ENCODE assay signal across 8 cellular contexts in genomic region chr15:25850154-25851111, GRCh38. TPM values are rescaled to one million over a fixed set of nuclear protein-coding genes. Genes with fewer than 3 reads are reported as not detected.
DNase-seq lines count a peak whose midpoint lies in the region; ATAC-seq and TF ChIP-seq lines count a peak whose summit lies in the region.

No MANE protein-coding gene starts in this region.

- peak overlapping the region; percentile 76 for H3K4me3 Mint-ChIP-seq in activated CD4-positive, alpha-beta T cell treated with anti-CD3 and anti-CD28 coated beads for 36 hours
- H3K4me3 Mint-ChIP-seq in dendritic cell treated with granulocyte-macrophage colony-stimulating factor and Interleukin-4, amounts not matched to agents 40 ng/mL and 50 ng/mL, for 4 days: peak overlapping the region; percentile 71

- H3K36me3 ChIP-seq in breast epithelium (no peaks in the 10 kb centered on the region), mammary epithelial cell (ENCODE audit: insufficient read depth, low read length) (no peaks in the 10 kb centered on the region), lung (ENCODE audit: control insufficient read depth in 2 of 2, insufficient read depth in 2 of 2, low read length in 2 of 2) (no peaks in the 10 kb centered on the region)

- H3K4me3 ChIP-seq in breast epithelium (peak overlapping the region; percentile 38 to 72 (median 56)), mammary epithelial cell (replicated peaks in 1 of 3; ENCODE audit: insufficient read depth in 1 of 3, low read depth in 2 of 3, low read length in 3 of 3) (no peak overlapping the region), lung (peak overlapping the region; percentile 12)

- WGBS in mammary epithelial cell (ENCODE audit: low coverage, missing lambda C conversion rate): 9% methylated on average over 13 of the region's 36 CpGs
- WGBS in lung, 2 donors: 9 to 10% methylated on average over 32 to 36 of the region's 36 CpGs

- H3K4me1 ChIP-seq in breast epithelium: peaks cover 6 to 7% of the 10 kb centered on the region in 2 donors
- H3K4me1 ChIP-seq in mammary epithelial cell (ENCODE audit: insufficient read depth, low read length): no peaks in the 10 kb centered on the region
- H3K4me1 ChIP-seq in lung (ENCODE audit: control insufficient read depth in 2 of 2, insufficient read depth in 2 of 2, low read length in 2 of 2): peaks cover 0 to 9% of the 10 kb centered on the region in 2 donors

- TF ChIP-seq CTCF in breast epithelium (IDR thresholded peaks at IDR 0.05) (no peak), mammary epithelial cell (conservative IDR thresholded peaks at IDR 0.05 in 1 of 2, IDR thresholded peaks at IDR 0.05 in 1 of 2; ENCODE audit: extremely low read depth in 1 of 2, insufficient read depth in 1 of 2, low read depth in 1 of 2, low read length in 2 of 2) (no peak), lung (IDR thresholded peaks at IDR 0.05; ENCODE audit: control extremely low read depth, extremely low read depth) (no peak)

- H3K4me2 ChIP-seq in mammary epithelial cell (ENCODE audit: insufficient read depth, low read depth, low read length): no peak overlapping the region

- peak; percentile 69 to 76 for DNase-seq in breast epithelium (ENCODE audit: low spot score in 2 of 2)
- no peak for DNase-seq in mammary epithelial cell
- DNase-seq in activated CD4-positive, alpha-beta T cell treated with anti-CD3 and anti-CD28 coated beads for 36 hours: peak; percentile 87
- peak; percentile 82 for DNase-seq in lung (ENCODE audit: low spot score)
- peak; percentile 63 to 65 for DNase-seq in stimulated activated CD8-positive, alpha-beta memory T cell treated with anti-CD3 and anti-CD28 coated beads, Interleukin-2, amount 100 ng/mL, for 48 hours (ENCODE audit: low read depth in 2 of 2)
- no peak for DNase-seq in pons (ENCODE audit: low spot score)

- H3K27ac Mint-ChIP-seq in activated CD4-positive, alpha-beta T cell treated with anti-CD3 and anti-CD28 coated beads for 36 hours: peak overlapping the region; percentile 100
- H3K27ac Mint-ChIP-seq in dendritic cell treated with granulocyte-macrophage colony-stimulating factor and Interleukin-4, amounts not matched to agents 40 ng/mL and 50 ng/mL, for 4 days: peak overlapping the region; percentile 99

- BruUV-seq in mammary epithelial cell (replicated peaks; lab: Mats Ljungman, UMichigan): no TSS peak

- in situ Hi-C loops in mammary epithelial cell (cut with MboI; ENCODE audit: low sequenced_read_pairs in 2 of 2): no loop called here

- no peaks in the 10 kb centered on the region for H3K9me3 ChIP-seq in breast epithelium
- H3K9me3 ChIP-seq in mammary epithelial cell (replicated peaks; ENCODE audit: insufficient read depth, low read length): peaks cover 18% of the 10 kb centered on the region
- H3K9me3 ChIP-seq in lung (ENCODE audit: control insufficient read depth in 2 of 2, insufficient read depth in 1 of 2, low read length in 1 of 2): no peaks in the 10 kb centered on the region

- intact Hi-C loops in breast epithelium (cut with DNase I; ENCODE audit: low total_unique reads) (no loop called here), mammary epithelial cell (cut with micrococcal nuclease) (no loop called here)
- intact Hi-C loops in activated CD4-positive, alpha-beta T cell treated with anti-CD3 and anti-CD28 coated beads for 36 hours (cut with DNase I, micrococcal nuclease): loop anchor here (1.0 to 5.0 kb wide), 7 partner anchors 10 to 413 kb away; partner anchors contain the start of gene UBE3A (in 2 of the 2)
- intact Hi-C loops in dendritic cell treated with granulocyte-macrophage colony-stimulating factor and Interleukin-4, amounts not matched to agents 40 ng/mL and 50 ng/mL, for 4 days (cut with micrococcal nuclease): no loop called here

- dilution Hi-C loops in mammary epithelial cell (cut with HindIII; ENCODE audit: low sequenced_read_pairs): no loop called here

- H3K27me3 Mint-ChIP-seq in activated CD4-positive, alpha-beta T cell treated with anti-CD3 and anti-CD28 coated beads for 36 hours: no peaks in the 10 kb centered on the region
- no peaks in the 10 kb centered on the region for H3K27me3 Mint-ChIP-seq in dendritic cell treated with granulocyte-macrophage colony-stimulating factor and Interleukin-4, amounts not matched to agents 40 ng/mL and 50 ng/mL, for 4 days

- CTCF ChIA-PET in mammary epithelial cell (lab: Charles Lee; ENCODE audit: low non-redundant PET): no interaction called here
- CTCF ChIA-PET in activated CD4-positive, alpha-beta T cell treated with anti-CD3 and anti-CD28 coated beads for 36 hours (lab: Charles Lee): interaction anchor here (1.1 kb wide), 1 partner anchor 10 kb away, joined by 3 read pairs; no protein-coding TSS in a partner anchor

- H3K9me3 Mint-ChIP-seq in activated CD4-positive, alpha-beta T cell treated with anti-CD3 and anti-CD28 coated beads for 36 hours (ENCODE audit: low read depth): peaks cover under 1% of the 10 kb centered on the region
- H3K9me3 Mint-ChIP-seq in dendritic cell treated with granulocyte-macrophage colony-stimulating factor and Interleukin-4, amounts not matched to agents 40 ng/mL and 50 ng/mL, for 4 days: no peaks in the 10 kb centered on the region

- peaks cover 92% of the 10 kb centered on the region for H3K4me1 Mint-ChIP-seq in activated CD4-positive, alpha-beta T cell treated with anti-CD3 and anti-CD28 coated beads for 36 hours
- peaks cover 66% of the 10 kb centered on the region for H3K4me1 Mint-ChIP-seq in dendritic cell treated with granulocyte-macrophage colony-stimulating factor and Interleukin-4, amounts not matched to agents 40 ng/mL and 50 ng/mL, for 4 days (ENCODE audit: low read depth)

- ATAC-seq in HG03520 (IDR thresholded peaks at IDR 0.05; ENCODE audit: unreplicated experiment) (peak; percentile 72), lung (ENCODE audit: insufficient read depth, low FRiP score) (peak; percentile 90)
- peak; percentile 79 for ATAC-seq in activated CD4-positive, alpha-beta T cell treated with anti-CD3 and anti-CD28 coated beads for 36 hours

- POLR2A ChIA-PET in activated CD4-positive, alpha-beta T cell treated with anti-CD3 and anti-CD28 coated beads for 36 hours (lab: Charles Lee): interaction anchor here (0.6 to 1.0 kb wide), 2 partner anchors 61 to 108 kb away, joined by 3 to 4 read pairs; no protein-coding TSS in a partner anchor

- no peaks in the 10 kb centered on the region for H4K20me1 ChIP-seq in mammary epithelial cell (ENCODE audit: insufficient read depth, low read length)

- H3K27me3 ChIP-seq in breast epithelium (no peaks in the 10 kb centered on the region), mammary epithelial cell (ENCODE audit: insufficient read depth, low read length) (no peaks in the 10 kb centered on the region), lung (ENCODE audit: control insufficient read depth, insufficient read depth) (no peaks in the 10 kb centered on the region)

- no peaks in the 10 kb centered on the region for H3K79me2 ChIP-seq in mammary epithelial cell (ENCODE audit: insufficient read depth, low read length)

- TF ChIP-seq POLR2A in breast epithelium (IDR thresholded peaks at IDR 0.05): no peak

- no peak overlapping the region for H3K9ac ChIP-seq in mammary epithelial cell (ENCODE audit: insufficient read depth, low read length)

- H3K27ac ChIP-seq in breast epithelium (peak overlapping the region; percentile 90 to 95), mammary epithelial cell (ENCODE audit: insufficient read depth, low read depth, low read length) (no peak overlapping the region), lung (ENCODE audit: low read depth in 1 of 2, low read length in 1 of 2) (peak overlapping the region; percentile 30 to 93)

- H2AFZ ChIP-seq in mammary epithelial cell (ENCODE audit: low read depth, low read length): no peak overlapping the region

- H3K36me3 Mint-ChIP-seq in activated CD4-positive, alpha-beta T cell treated with anti-CD3 and anti-CD28 coated beads for 36 hours (ENCODE audit: low read depth): peaks cover 26% of the 10 kb centered on the region
- H3K36me3 Mint-ChIP-seq in dendritic cell treated with granulocyte-macrophage colony-stimulating factor and Interleukin-4, amounts not matched to agents 40 ng/mL and 50 ng/mL, for 4 days (ENCODE audit: low read depth): no peaks in the 10 kb centered on the region

RNA-seq across cellular contexts. Expression of gene ATP10A, which starts 12.7 kb away (rescaled TPM):
- total RNA-seq in breast epithelium: 10 to 100 TPM in 1 of 3 donors, 1 to 10 TPM in 2; 6.4 to 17.4 (median 7.2) TPM
- 1 to 10 TPM in 1 of 2 donors, not detected in 1; 6.5 TPM for total RNA-seq in mammary epithelial cell
- not detected for polyA plus RNA-seq in mammary epithelial cell
- polyA minus RNA-seq in mammary epithelial cell: not detected
- 10 to 100 TPM; 20.5 to 22.4 TPM for total RNA-seq in activated CD4-positive, alpha-beta T cell treated with anti-CD3 and anti-CD28 coated beads for 36 hours
- 10 to 100 TPM in 1 of 2 donors, 1 to 10 TPM in 1; 4.5 to 33.7 TPM for total RNA-seq in lung
- polyA plus RNA-seq in lung: 1 to 10 TPM; 5.6 to 6.9 TPM

Comparison
In these comparisons a context has a peak if more than half of its experiments do, and no peak if none do; other contexts are left out.
1. DNase-seq: peak in breast epithelium (2 of 2), activated CD4-positive, alpha-beta T cell treated with anti-CD3 and anti-CD28 coated beads for 36 hours (single experiment), lung (single experiment) and stimulated activated CD8-positive, alpha-beta memory T cell treated with anti-CD3 and anti-CD28 coated beads, Interleukin-2, amount 100 ng/mL, for 48 hours (2 of 2); none in mammary epithelial cell (single experiment) and pons (single experiment).
2. H3K4me3 ChIP-seq: peak in breast epithelium (3 of 3) and lung (single experiment); none in mammary epithelial cell (0 of 3).
3. intact Hi-C loops: an anchor here in activated CD4-positive, alpha-beta T cell treated with anti-CD3 and anti-CD28 coated beads for 36 hours (1.0 to 5.0 kb wide); none called in breast epithelium, mammary epithelial cell and dendritic cell treated with granulocyte-macrophage colony-stimulating factor and Interleukin-4, amounts not matched to agents 40 ng/mL and 50 ng/mL, for 4 days.
4. Peak in every context shown above with its lines, with median percentiles within 50 percentile points of each other: ATAC-seq.